8 cellular contexts compared by ENCODE assay signal in genomic region chrX:111511477-111511876, GRCh38. TPM values are rescaled to one million over a fixed set of nuclear protein-coding genes. Genes with fewer than 3 reads are reported as not detected.
DNase-seq lines count a peak whose midpoint lies in the region; ATAC-seq and TF ChIP-seq lines count a peak whose summit lies in the region.

SERTM2 (plus strand) TSS chrX:111511645; CDS start chrX:111518858, 7,213 bp downstream.

- H3K4me1 Mint-ChIP-seq in Caco-2 (ENCODE audit: low read depth, unreplicated experiment) (no peaks in the 10 kb centered on the region), endothelial cell (ENCODE audit: unreplicated experiment) (peaks cover 8% of the 10 kb centered on the region)

- no peak within 1 kb of the TSS for H3K4me2 ChIP-seq in PC-3 (ENCODE audit: low read length)

- TF ChIP-seq CTCF in Caco-2 (IDR thresholded peaks at IDR 0.05; ENCODE audit: insufficient read depth in 1 of 2, low read depth in 1 of 2, low read length in 1 of 2, severe bottlenecking in 1 of 2, unreplicated experiment in 1 of 2) = no peak
- TF ChIP-seq CTCF in GM20000 (IDR thresholded peaks at IDR 0.05; ENCODE audit: extremely low read depth, missing control alignments) = no peak
- no peak for TF ChIP-seq CTCF in endothelial cell (IDR thresholded peaks at IDR 0.05; ENCODE audit: unreplicated experiment)
- no peak for TF ChIP-seq CTCF in PC-3 (conservative IDR thresholded peaks at IDR 0.05; ENCODE audit: low read depth, low read length)

- H3K36me3 ChIP-seq in Caco-2 (ENCODE audit: control insufficient read depth, insufficient read depth, low read length) (no peaks in the 10 kb centered on the region), HUES6 (ENCODE audit: control insufficient read depth, insufficient read depth, low read length) (no peaks in the 10 kb centered on the region), PC-3 (ENCODE audit: low read depth, low read length) (no peaks in the 10 kb centered on the region)

- no peaks in the 10 kb centered on the region for H3K9me3 Mint-ChIP-seq in Caco-2 (ENCODE audit: unreplicated experiment)
- H3K9me3 Mint-ChIP-seq in endothelial cell (ENCODE audit: unreplicated experiment) = no peaks in the 10 kb centered on the region

- no peaks in the 10 kb centered on the region for H4K20me1 ChIP-seq in PC-3 (ENCODE audit: low read length)

- no peak for ATAC-seq in PC-3

- BruUV-seq in Caco-2 (replicated peaks; lab: Mats Ljungman, UMichigan) (no TSS peak), PC-3 (replicated peaks; lab: Mats Ljungman, UMichigan) (no TSS peak)

- H3K27me3 Mint-ChIP-seq in Caco-2 (ENCODE audit: insufficient read depth, unreplicated experiment) = no peaks in the 10 kb centered on the region
- H3K27me3 Mint-ChIP-seq in endothelial cell (ENCODE audit: unreplicated experiment) = no peaks in the 10 kb centered on the region

- no peak within 1 kb of the TSS for H3K27ac ChIP-seq in HUES6 (ENCODE audit: low read depth, low read length)
- no peak within 1 kb of the TSS for H3K27ac ChIP-seq in PC-3 (ENCODE audit: low read length)

- H3K27ac Mint-ChIP-seq in Caco-2 (ENCODE audit: unreplicated experiment) = no peak within 1 kb of the TSS
- no peak within 1 kb of the TSS for H3K27ac Mint-ChIP-seq in endothelial cell (ENCODE audit: unreplicated experiment)

- peak within 1 kb of the TSS; percentile 14 for H3K4me3 ChIP-seq in Caco-2 (ENCODE audit: low read depth, low read length)
- peak within 1 kb of the TSS; percentile 30 for H3K4me3 ChIP-seq in HUES6 (ENCODE audit: low read depth, low read length)
- H3K4me3 ChIP-seq in PC-3 (ENCODE audit: low read length) = no peak within 1 kb of the TSS

- H3K79me2 ChIP-seq in PC-3 (ENCODE audit: low read length) = no peaks in the 10 kb centered on the region

- no peaks in the 10 kb centered on the region for H3F3A ChIP-seq in PC-3 (ENCODE audit: low read length, unreplicated experiment)

- DNase-seq in Caco-2 (peak; percentile 9 to 32), GM20000 (ENCODE audit: low spot score) (peak; percentile 1), endothelial cell (ENCODE audit: low spot score) (no peak), AG20443 (ENCODE audit: low spot score) (no peak), NCI-H2107 (lab: John Stamatoyannopoulos, UW) (no peak), PC-3 (no peak)
- DNase-seq in stimulated activated naive CD4-positive, alpha-beta T cell treated with Interleukin-2 at 50 U/mL for 16 hours (lab: John Stamatoyannopoulos, UW) = no peak

- H3K27me3 ChIP-seq in Caco-2 (replicated peaks; ENCODE audit: control insufficient read depth, insufficient read depth, low read length) (no peaks in the 10 kb centered on the region), HUES6 (ENCODE audit: control insufficient read depth, insufficient read depth, low read length) (peaks cover 3% of the 10 kb centered on the region; the same call in 1 of the 2 replicates), PC-3 (ENCODE audit: low read length) (no peaks in the 10 kb centered on the region)

- POLR2A ChIA-PET in Caco-2 (lab: Charles Lee) = no interaction called here
- POLR2A ChIA-PET in PC-3 (lab: Charles Lee; ENCODE audit: unreplicated experiment) = no interaction called here

- H3K9ac ChIP-seq in HUES6 (ENCODE audit: low read length) (no peak within 1 kb of the TSS), PC-3 (ENCODE audit: low read length) (no peak within 1 kb of the TSS)

- CTCF ChIA-PET in Caco-2 (lab: Charles Lee) (interaction anchor here (0.5 kb wide), 1 partner anchor 11 kb away, joined by 5 read pairs; no protein-coding TSS in a partner anchor), PC-3 (lab: Charles Lee) (no interaction called here)

- H3K4me1 ChIP-seq in Caco-2 (peaks cover under 1% of the 10 kb centered on the region; the same call in 1 of the 2 replicates), HUES6 (ENCODE audit: control insufficient read depth, insufficient read depth, low read length) (peaks cover 24% of the 10 kb centered on the region), PC-3 (ENCODE audit: insufficient read depth, low read length) (no peaks in the 10 kb centered on the region)

- H2AFZ ChIP-seq in PC-3 (ENCODE audit: low read length) = no peak within 1 kb of the TSS

- H3K36me3 Mint-ChIP-seq in Caco-2 (ENCODE audit: insufficient read depth, unreplicated experiment) = no peaks in the 10 kb centered on the region
- H3K36me3 Mint-ChIP-seq in endothelial cell (ENCODE audit: low read depth, unreplicated experiment) = no peaks in the 10 kb centered on the region

- no peaks in the 10 kb centered on the region for H3K9me2 ChIP-seq in PC-3 (replicated peaks; ENCODE audit: low read length)

- H3K9me3 ChIP-seq in Caco-2 = no peaks in the 10 kb centered on the region
- H3K9me3 ChIP-seq in HUES6 (ENCODE audit: control insufficient read depth, insufficient read depth, low read depth, low read length) = no peaks in the 10 kb centered on the region
- H3K9me3 ChIP-seq in PC-3 (ENCODE audit: low read length) = no peaks in the 10 kb centered on the region

- intact Hi-C loops in Caco-2 (cut with micrococcal nuclease; ENCODE audit: unreplicated experiment) (loop anchor here (10.0 kb wide), 1 partner anchor 53 kb away; no protein-coding TSS in a partner anchor), PC-3 (cut with micrococcal nuclease) (no loop called here)

- peak within 1 kb of the TSS; percentile 29 for H3K4me3 Mint-ChIP-seq in Caco-2 (ENCODE audit: unreplicated experiment)
- H3K4me3 Mint-ChIP-seq in endothelial cell (ENCODE audit: unreplicated experiment) = peak within 1 kb of the TSS; percentile 65

RNA-seq across cellular contexts. Expression of gene SERTM2, which starts in this region (rescaled TPM):
- total RNA-seq in Caco-2 (2022) (1.1 and 1.4 TPM in 2 replicates), endothelial cell (ENCODE audit: unreplicated experiment) (0.92 TPM), PC-3 (2014; rRNA removed) (not detected in 2 replicates)

Comparison
In these comparisons a context has a peak if more than half of its experiments do, and no peak if none do; other contexts are left out.
1. DNase-seq: peak in Caco-2 (2 of 2) and GM20000 (single experiment); none in endothelial cell (single experiment), AG20443 (single experiment), NCI-H2107 (single experiment), PC-3 (single experiment) and stimulated activated naive CD4-positive, alpha-beta T cell treated with Interleukin-2 at 50 U/mL for 16 hours (single experiment).